Comparison of ENCODE assay signal across 8 cellular contexts in genomic region chr1:93681549-93682412, GRCh38. TPM values are rescaled to one million over a fixed set of nuclear protein-coding genes. Genes with fewer than 3 reads are reported as not detected.
DNase-seq lines count a peak whose midpoint lies in the region; ATAC-seq and TF ChIP-seq lines count a peak whose summit lies in the region.

BCAR3 (minus strand) TSS chr1:93681837; CDS start chr1:93674930, 6,907 bp downstream.

- H3K4me1 Mint-ChIP-seq in Calu3 (ENCODE audit: low read depth, unreplicated experiment): peaks cover 23% of the 10 kb centered on the region

- TSS peak; percentile 48 for BruUV-seq in Calu3 (replicated peaks; lab: Mats Ljungman, UMichigan)

- H3K36me3 ChIP-seq in rectal smooth muscle tissue (ENCODE audit: control insufficient read depth, insufficient read depth, low read length): no peaks in the 10 kb centered on the region

- CTCF ChIA-PET in Calu3 (lab: Charles Lee): interaction anchor here (0.8 to 2.0 kb wide), 6 partner anchors 9 to 132 kb away, joined by 3 to 8 read pairs (median 4); no protein-coding TSS in a partner anchor

- H3K27me3 ChIP-seq in rectal smooth muscle tissue (ENCODE audit: control insufficient read depth, insufficient read depth, low read length): no peaks in the 10 kb centered on the region

- peak within 1 kb of the TSS; percentile 81 for H3K27ac Mint-ChIP-seq in Calu3 (ENCODE audit: unreplicated experiment)

- intact Hi-C loops in Calu3 (cut with micrococcal nuclease; ENCODE audit: unreplicated experiment): loop anchor here (2.0 to 10.0 kb wide), 3 partner anchors 53 to 237 kb away; partner anchors contain the start of gene FNBP1L

- no peaks in the 10 kb centered on the region for H3K9me3 Mint-ChIP-seq in Calu3 (ENCODE audit: low read depth, unreplicated experiment)

- H3K4me1 ChIP-seq in rectal smooth muscle tissue (ENCODE audit: control insufficient read depth, insufficient read depth, low read length): peaks cover 6% of the 10 kb centered on the region

- ATAC-seq in GM19035 (IDR thresholded peaks at IDR 0.05; ENCODE audit: unreplicated experiment): peak; percentile 71
- peak; percentile 56 for ATAC-seq in HG03139 (IDR thresholded peaks at IDR 0.05; ENCODE audit: unreplicated experiment)

- in situ Hi-C loops in astrocyte of the spinal cord (cut with HindIII; ENCODE audit: low sequenced_read_pairs): no loop called here

- no peaks in the 10 kb centered on the region for H3K27me3 Mint-ChIP-seq in Calu3 (ENCODE audit: unreplicated experiment)

- peak within 1 kb of the TSS; percentile 80 for H3K27ac ChIP-seq in rectal smooth muscle tissue (ENCODE audit: low read depth, low read length)

- peaks cover 26% of the 10 kb centered on the region for H3K36me3 Mint-ChIP-seq in Calu3 (ENCODE audit: insufficient read depth, unreplicated experiment)

- H3K4me3 ChIP-seq in astrocyte of the spinal cord (ENCODE audit: low read depth, low read length) (peak within 1 kb of the TSS; percentile 75), rectal smooth muscle tissue (ENCODE audit: low read length) (peak within 1 kb of the TSS; percentile 77)

- H3K4me3 Mint-ChIP-seq in Calu3 (ENCODE audit: low read depth, unreplicated experiment): peak within 1 kb of the TSS; percentile 92

- H3K9ac ChIP-seq in rectal smooth muscle tissue (ENCODE audit: low read length): peak within 1 kb of the TSS; percentile 82

- TF ChIP-seq CTCF in Calu3 (IDR thresholded peaks at IDR 0.05; ENCODE audit: unreplicated experiment) (no peak), astrocyte of the spinal cord (IDR thresholded peaks at IDR 0.05; ENCODE audit: low read depth, low read length) (peak; percentile 32)

- DNase-seq in Calu3: peak; percentile 82
- peak; percentile 78 for DNase-seq in NCI-H69 (lab: John Stamatoyannopoulos, UW)
- peak; percentile 73 for DNase-seq in astrocyte of the spinal cord (ENCODE audit: low read depth, low spot score)
- DNase-seq in hippocampal formation (lab: John Stamatoyannopoulos, UW): peak; percentile 21 to 60
- no peak for DNase-seq in cerebellar nuclear complex (lab: John Stamatoyannopoulos, UW)

RNA-seq across cellular contexts. Expression of gene BCAR3, which starts in this region (rescaled TPM):
- total RNA-seq in Calu3 (2022): 15.6 and 15.7 TPM in 2 replicates

Comparison
In these comparisons a context has a peak if more than half of its experiments do, and no peak if none do; other contexts are left out.
1. DNase-seq: peak in Calu3 (single experiment), NCI-H69 (single experiment), astrocyte of the spinal cord (single experiment) and hippocampal formation (2 of 2); none in cerebellar nuclear complex (0 of 2).